In the genomic region with DNA sequence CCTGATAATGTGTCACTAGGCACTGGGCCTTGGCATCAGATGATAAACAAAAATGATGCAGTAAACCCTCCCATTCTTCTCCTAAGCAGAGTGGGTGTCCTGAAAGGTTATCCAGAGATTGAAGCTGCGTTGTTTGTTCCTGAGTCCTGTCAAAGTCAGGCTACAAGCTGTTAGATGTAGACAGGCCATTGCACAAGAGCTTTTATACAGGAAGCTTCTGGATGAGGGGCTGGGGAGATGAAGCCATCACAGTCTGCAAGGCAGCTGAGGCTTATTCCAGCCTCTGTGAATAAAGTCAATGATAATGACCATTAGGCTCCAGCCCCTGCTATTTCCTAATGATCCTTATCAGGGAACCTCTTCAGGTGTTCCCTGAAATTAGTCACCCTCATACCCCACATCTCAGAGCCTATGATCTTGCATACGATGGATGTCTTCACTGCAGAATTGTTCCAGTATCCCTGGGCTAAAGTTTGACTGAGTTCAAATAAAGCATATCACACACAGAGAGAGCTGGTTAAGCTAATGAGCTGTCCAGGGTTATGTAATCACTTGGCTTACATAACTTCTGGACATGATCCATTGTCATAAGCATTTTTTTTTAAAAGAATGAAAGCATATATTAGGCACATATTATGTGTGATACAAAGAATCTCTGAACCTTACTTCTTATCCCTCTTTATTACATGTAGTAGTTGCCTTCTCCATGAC, we compare ENCODE assay signal across 16 cellular contexts.
A peak's percentile ranks its signal among the peaks of the same experiment; 100 is the strongest.
DNase-seq lines count a peak whose midpoint lies in the region; ATAC-seq and TF ChIP-seq lines count a peak whose summit lies in the region.
"Had no signal": no experiment of that assay in that cellular context is flagged by ENCODE, and none has a peak within 500 bp of the region (broad histone marks: within the 10 kb centered on the region; RNA-seq: fewer than 3 reads in every experiment).

No MANE protein-coding gene starts in this region.

- H3K27me3 ChIP-seq in CD8-positive, alpha-beta T cell (ENCODE audit: insufficient read depth, low read length), result no peaks in the 10 kb centered on the region
- H3K27me3 ChIP-seq in right cardiac atrium (ENCODE audit: control insufficient read depth, insufficient read depth) (no peaks in the 10 kb centered on the region), sigmoid colon (no peaks in the 10 kb centered on the region)

- no peak for ATAC-seq in CD8-positive, alpha-beta T cell
- ATAC-seq in right cardiac atrium, result peak; percentile 52 to 65
- no peak for ATAC-seq in activated CD8-positive, alpha-beta memory T cell treated with anti-CD3 and anti-CD28 coated beads, Interleukin-2, amount 10 ng/mL, durations not matched to agents 7 days and 5 days

- H3K36me3 ChIP-seq in CD8-positive, alpha-beta T cell (ENCODE audit: insufficient read depth, low read length), result no peaks in the 10 kb centered on the region
- no peaks in the 10 kb centered on the region for H3K36me3 ChIP-seq in sigmoid colon

- peaks cover 11% of the 10 kb centered on the region for H3K4me1 ChIP-seq in CD8-positive, alpha-beta T cell (ENCODE audit: insufficient read depth, low read length)
- H3K4me1 ChIP-seq in right cardiac atrium (ENCODE audit: control insufficient read depth, insufficient read depth, low read length) (no peaks in the 10 kb centered on the region), sigmoid colon (peaks cover 0 to 18% (median 12%) of the 10 kb centered on the region in 4 donors)
- H3K4me1 ChIP-seq: Caco-2 had no signal

- no peak overlapping the region for H3K27ac ChIP-seq in CD8-positive, alpha-beta T cell (ENCODE audit: low read depth, low read length)
- H3K27ac ChIP-seq in right cardiac atrium (ENCODE audit: low read length) (no peak overlapping the region), sigmoid colon (peak overlapping the region; percentile 34 to 67 (median 40))

- peaks cover 13% of the 10 kb centered on the region for H3K4me1 Mint-ChIP-seq in CD8-positive, alpha-beta T cell (ENCODE audit: low read depth)
- H3K4me1 Mint-ChIP-seq in activated CD8-positive, alpha-beta memory T cell treated with anti-CD3 and anti-CD28 coated beads, Interleukin-2, amount 10 ng/mL, durations not matched to agents 7 days and 5 days, result peaks cover 52% of the 10 kb centered on the region

- peaks cover 3% of the 10 kb centered on the region for H3K36me3 Mint-ChIP-seq in CD8-positive, alpha-beta T cell
- peaks cover 3% of the 10 kb centered on the region for H3K36me3 Mint-ChIP-seq in activated CD8-positive, alpha-beta memory T cell treated with anti-CD3 and anti-CD28 coated beads, Interleukin-2, amount 10 ng/mL, durations not matched to agents 7 days and 5 days
- H3K36me3 Mint-ChIP-seq: CD14-positive monocyte had no signal

- 45% methylated on average over 2 of the region's 2 CpGs for WGBS in right cardiac atrium
- 64 to 73% methylated on average over 2 of the region's 2 CpGs for WGBS in sigmoid colon, 2 donors

- peak overlapping the region; percentile 3 for H3K27ac Mint-ChIP-seq in CD8-positive, alpha-beta T cell
- no peak overlapping the region for H3K27ac Mint-ChIP-seq in activated CD8-positive, alpha-beta memory T cell treated with anti-CD3 and anti-CD28 coated beads, Interleukin-2, amount 10 ng/mL, durations not matched to agents 7 days and 5 days
- H3K27ac Mint-ChIP-seq: CD14-positive monocyte had no signal

- no peak for DNase-seq in CD8-positive, alpha-beta T cell
- DNase-seq in amniotic epithelial cell (ENCODE audit: low read depth) (peak; percentile 18), right cardiac atrium (no peak), sigmoid colon (no peak), NCI-H69 (lab: John Stamatoyannopoulos, UW) (no peak), cerebellum (ENCODE audit: low spot score) (no peak), NCI-H1092 treated with DMSO at 0.1 percent for 48 hours (lab: John Stamatoyannopoulos, UW) (no peak)
- DNase-seq in activated CD8-positive, alpha-beta memory T cell treated with anti-CD3 and anti-CD28 coated beads, Interleukin-2, amount 10 ng/mL, durations not matched to agents 7 days and 5 days, result no peak
- DNase-seq: Caco-2, DMS153, NCI-H1092, NCI-H1694, NCI-H226, NCI-H524 treated with DMSO at 0.1 percent for 48 hours, SHP77 treated with DMSO at 0.1 percent for 48 hours had no signal

- H3K9me3 ChIP-seq in CD8-positive, alpha-beta T cell (ENCODE audit: low read length), result no peaks in the 10 kb centered on the region
- no peaks in the 10 kb centered on the region for H3K9me3 ChIP-seq in right cardiac atrium (ENCODE audit: control insufficient read depth, low read length)
- H3K9me3 ChIP-seq in sigmoid colon, result no peaks in the 10 kb centered on the region

- no peak overlapping the region for H3K4me3 Mint-ChIP-seq in CD8-positive, alpha-beta T cell
- no peak overlapping the region for H3K4me3 Mint-ChIP-seq in activated CD8-positive, alpha-beta memory T cell treated with anti-CD3 and anti-CD28 coated beads, Interleukin-2, amount 10 ng/mL, durations not matched to agents 7 days and 5 days
- H3K4me3 Mint-ChIP-seq: CD14-positive monocyte had no signal

- CTCF ChIA-PET in CD8-positive, alpha-beta T cell (lab: Charles Lee), result interaction anchor here (1.0 kb wide), 1 partner anchor 13 kb away, joined by 6 read pairs; no protein-coding TSS in a partner anchor
- CTCF ChIA-PET in activated CD8-positive, alpha-beta memory T cell treated with anti-CD3 and anti-CD28 coated beads, Interleukin-2, amount 10 ng/mL, durations not matched to agents 7 days and 5 days (lab: Charles Lee), result interaction anchor here (1.2 to 1.7 kb wide), 2 partner anchors 14 to 30 kb away, joined by 3 to 4 read pairs; no protein-coding TSS in a partner anchor

- no peak for TF ChIP-seq EP300 in sigmoid colon (IDR thresholded peaks at IDR 0.05)

- intact Hi-C loops in CD8-positive, alpha-beta T cell (cut with DNase I, micrococcal nuclease), result no loop called here
- intact Hi-C loops in right cardiac atrium (cut with DNase I) (no loop called here), sigmoid colon (cut with DNase I) (no loop called here)

- H3K27me3 Mint-ChIP-seq in CD8-positive, alpha-beta T cell (ENCODE audit: low read depth), result no peaks in the 10 kb centered on the region
- no peaks in the 10 kb centered on the region for H3K27me3 Mint-ChIP-seq in activated CD8-positive, alpha-beta memory T cell treated with anti-CD3 and anti-CD28 coated beads, Interleukin-2, amount 10 ng/mL, durations not matched to agents 7 days and 5 days

- TF ChIP-seq CTCF in CD8-positive, alpha-beta T cell (IDR thresholded peaks at IDR 0.05), result no peak
- TF ChIP-seq CTCF in sigmoid colon (IDR thresholded peaks at IDR 0.05), result no peak

- POLR2A ChIA-PET in CD8-positive, alpha-beta T cell (lab: Charles Lee), result no interaction called here

- TF ChIP-seq POLR2A in sigmoid colon (IDR thresholded peaks at IDR 0.05), result no peak

- no peak overlapping the region for H3K4me3 ChIP-seq in CD8-positive, alpha-beta T cell (ENCODE audit: low read depth, low read length)
- H3K4me3 ChIP-seq in right cardiac atrium (ENCODE audit: low read length) (no peak overlapping the region), sigmoid colon (no peak overlapping the region)

- no peaks in the 10 kb centered on the region for H3K9me3 Mint-ChIP-seq in CD8-positive, alpha-beta T cell
- H3K9me3 Mint-ChIP-seq in activated CD8-positive, alpha-beta memory T cell treated with anti-CD3 and anti-CD28 coated beads, Interleukin-2, amount 10 ng/mL, durations not matched to agents 7 days and 5 days (ENCODE audit: low read depth), result no peaks in the 10 kb centered on the region

Comparison
In these comparisons a context has a peak if more than half of its experiments do, and no peak if none do; other contexts are left out.
1. ATAC-seq: peak in right cardiac atrium (2 of 2); none in CD8-positive, alpha-beta T cell (single experiment) and activated CD8-positive, alpha-beta memory T cell treated with anti-CD3 and anti-CD28 coated beads, Interleukin-2, amount 10 ng/mL, durations not matched to agents 7 days and 5 days (single experiment).
2. H3K27ac ChIP-seq: peak in sigmoid colon (4 of 4); none in CD8-positive, alpha-beta T cell (single experiment) and right cardiac atrium (single experiment).